32 cellular contexts compared by ENCODE assay signal in genomic region chr12:100243137-100243536, GRCh38. TPM values are rescaled to one million over a fixed set of nuclear protein-coding genes. Genes with fewer than 3 reads are reported as not detected.
"Had no signal": no experiment of that assay in that cellular context is flagged by ENCODE, and none has a peak within 500 bp of the region (broad histone marks: within the 10 kb centered on the region; RNA-seq: fewer than 3 reads in every experiment).

No MANE protein-coding gene starts in this region.

- H3K27me3 ChIP-seq: adrenal gland, ascending aorta, body of pancreas, brain microvascular endothelial cell, breast epithelium, cardiac muscle cell had no signal

- H3K27ac ChIP-seq: adrenal gland, ascending aorta, body of pancreas, brain microvascular endothelial cell, breast epithelium, cardiac muscle cell had no signal

- H3K4me3 ChIP-seq: adrenal gland, ascending aorta, body of pancreas, breast epithelium, cardiac muscle cell had no signal

- ATAC-seq: activated naive CD4-positive, alpha-beta T cell treated with anti-CD3 and anti-CD28 coated beads, Interleukin-2, amount 50 U/mL, for 72 hours; activated naive CD8-positive, alpha-beta T cell treated with anti-CD3 and anti-CD28 coated beads, Interleukin-2, amount 50 U/mL, for 24 hours; activated T-cell treated with anti-CD3 and anti-CD28 coated beads, Interleukin-2, amount 50 U/mL, for 4 hours; activated T-cell treated with anti-CD3 and anti-CD28 coated beads, Interleukin-2, amount 50 U/mL, for 72 hours; activated T-helper 17 cell treated with anti-CD3 and anti-CD28 coated beads, Interleukin-2, amount 50 U/mL, for 72 hours; body of pancreas had no signal

- DNase-seq: activated effector memory CD4-positive, alpha-beta T cell treated with anti-CD3 and anti-CD28 coated beads, Interleukin-2, amount 50 U/mL, for 16 hours; activated effector memory CD4-positive, alpha-beta T cell treated with Interleukin-2 at 50 U/mL for 16 hours; activated gamma-delta T cell; activated gamma-delta T cell treated with Interleukin-2 at 50 U/mL for 16 hours; activated naive CD4-positive, alpha-beta T cell; activated naive CD4-positive, alpha-beta T cell treated with anti-CD3 and anti-CD28 coated beads for 36 hours; activated naive CD4-positive, alpha-beta T cell treated with anti-CD3 and anti-CD28 coated beads, Interleukin-2, amount 10 ng/mL, durations not matched to agents 7 days and 5 days; activated naive CD4-positive, alpha-beta T cell treated with anti-CD3 and anti-CD28 coated beads, Interleukin-2, amount 50 U/mL, for 16 hours; activated naive CD4-positive, alpha-beta T cell treated with Interleukin-2 at 50 U/mL for 16 hours; activated naive CD8-positive, alpha-beta T cell treated with anti-CD3 and anti-CD28 coated beads for 36 hours; activated naive CD8-positive, alpha-beta T cell treated with anti-CD3 and anti-CD28 coated beads, Interleukin-2, amount 10 ng/mL, durations not matched to agents 7 days and 5 days; activated naive CD8-positive, alpha-beta T cell treated with anti-CD3 and anti-CD28 coated beads, Interleukin-2, amount 50 U/mL, for 24 hours; activated T-cell treated with anti-CD3 and anti-CD28 coated beads, Interleukin-2, amount 50 U/mL, for 4 hours; activated T-cell treated with anti-CD3 and anti-CD28 coated beads, Interleukin-2, amount 50 U/mL, for 48 hours; activated T-cell treated with anti-CD3 and anti-CD28 coated beads, Interleukin-2, amount 50 U/mL, for 72 hours; adrenal gland; amniotic stem cell; amygdala; anterior cingulate cortex; aorta; body of pancreas; brain microvascular endothelial cell; caudate nucleus; central memory CD4-positive, alpha-beta T cell; cerebellar nuclear complex had no signal

- H3K4me1 ChIP-seq: adrenal gland, ascending aorta, body of pancreas, breast epithelium had no signal

- FAIRE-seq: astrocyte, bronchial epithelial cell had no signal

- H3K9me3 ChIP-seq: adrenal gland, ascending aorta, body of pancreas, breast epithelium had no signal

- H3K36me3 ChIP-seq: adrenal gland, ascending aorta, brain microvascular endothelial cell, breast epithelium, cardiac muscle cell had no signal

RNA-seq across cellular contexts. Expression of gene DEPDC4, which starts 23.7 kb away (rescaled TPM):
- total RNA-seq: ascending aorta had no signal
